Comparison of ENCODE assay signal across 8 cellular contexts in the genomic region with DNA sequence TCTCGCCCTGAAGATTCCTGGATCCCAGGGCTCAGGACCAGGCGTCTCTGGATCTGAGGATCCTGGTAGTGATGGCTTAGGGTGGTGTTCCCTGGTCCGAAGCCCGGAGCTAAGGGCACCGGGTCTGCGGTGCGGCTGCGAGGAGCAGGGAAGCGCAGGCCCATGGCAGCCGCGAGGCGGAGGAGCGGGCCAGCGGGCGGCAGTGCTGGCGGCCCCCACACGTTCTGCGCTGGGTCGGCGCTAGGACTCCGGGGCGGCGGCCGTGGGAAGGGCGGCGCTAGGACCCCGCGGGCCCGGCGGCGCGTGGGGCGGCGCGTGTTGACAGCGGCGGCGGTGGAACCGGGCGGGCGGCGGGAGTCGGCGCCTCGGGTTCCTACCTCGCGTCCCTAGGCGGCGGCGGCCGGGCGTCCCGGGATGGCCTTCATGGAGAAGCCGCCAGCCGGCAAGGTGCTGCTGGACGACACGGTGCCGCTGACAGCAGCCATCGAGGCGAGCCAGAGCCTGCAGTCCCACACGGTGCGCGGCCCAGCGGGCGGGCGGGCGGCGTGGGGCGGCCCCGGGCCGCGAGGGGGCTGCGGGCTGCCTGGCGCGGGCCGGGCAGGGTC. TPM values are rescaled to one million over a fixed set of nuclear protein-coding genes. Genes with fewer than 3 reads are reported as not detected.
DNase-seq lines count a peak whose midpoint lies in the region; ATAC-seq, FAIRE-seq and TF ChIP-seq lines count a peak whose summit lies in the region.

Gene PXK, plus strand, starts transcription at position 318 of the 605 bp plus-strand sequence. Its CDS starts 97 bp downstream, at position 415.

- dilution Hi-C loops in keratinocyte (cut with MboI; ENCODE audit: extremely low pct_ligation_motif_present, low sequenced_read_pairs) = no loop called here

- H3K9ac ChIP-seq in keratinocyte (ENCODE audit: control insufficient read depth, extremely low read depth, insufficient read depth, low read length) = peak within 1 kb of the TSS; percentile 70

- peak; percentile 38 for TF ChIP-seq CTCF in HFFc6 (IDR thresholded peaks at IDR 0.05)
- TF ChIP-seq CTCF in keratinocyte (optimal IDR thresholded peaks at IDR 0.05 in 1 of 3, IDR thresholded peaks at IDR 0.05 in 1 of 3, conservative IDR thresholded peaks at IDR 0.05 in 1 of 3; ENCODE audit: extremely low read depth in 1 of 3, insufficient read depth in 2 of 3, low read length in 3 of 3) = peak in 1 of 3 experiments; percentile 40

- H3K9me3 ChIP-seq in keratinocyte (ENCODE audit: control insufficient read depth, low read depth, low read length) = no peaks in the 10 kb centered on the region

- H3K4me3 Mint-ChIP-seq in HFFc6 = peak within 1 kb of the TSS; percentile 99

- H3K27me3 Mint-ChIP-seq in HFFc6 (ENCODE audit: insufficient read depth) = no peaks in the 10 kb centered on the region; the same call in 1 of the 2 replicates

- peaks cover 31% of the 10 kb centered on the region for H3K4me1 ChIP-seq in keratinocyte (ENCODE audit: control insufficient read depth, extremely low read depth, insufficient read depth, low read length)

- H4K20me1 ChIP-seq in keratinocyte (ENCODE audit: control insufficient read depth, extremely low read depth, insufficient read depth, low read length) = no peaks in the 10 kb centered on the region

- peak within 1 kb of the TSS; percentile 51 for H3K27ac ChIP-seq in keratinocyte (ENCODE audit: control insufficient read depth, insufficient read depth, low read length)

- ATAC-seq in GM18498 (IDR thresholded peaks at IDR 0.05; ENCODE audit: unreplicated experiment) = peak; percentile 92

- peaks cover 6% of the 10 kb centered on the region for H3K79me2 ChIP-seq in keratinocyte (ENCODE audit: control insufficient read depth, insufficient read depth, low read length)

- H3K27ac Mint-ChIP-seq in HFFc6 = peak within 1 kb of the TSS; percentile 79

- peaks cover 5% of the 10 kb centered on the region; the same call in 1 of the 2 replicates for H3K36me3 Mint-ChIP-seq in HFFc6 (ENCODE audit: low read depth)

- no peaks in the 10 kb centered on the region for H3K27me3 ChIP-seq in keratinocyte (ENCODE audit: control insufficient read depth, extremely low read depth, insufficient read depth, low read length)

- peak within 1 kb of the TSS; percentile 60 to 90 (median 86) for H3K4me3 ChIP-seq in keratinocyte (ENCODE audit: control insufficient read depth in 2 of 3, extremely low read depth in 1 of 3, insufficient read depth in 2 of 3, low read depth in 1 of 3, low read length in 3 of 3)

- H3K9me3 Mint-ChIP-seq in HFFc6 = no peaks in the 10 kb centered on the region

- peak within 1 kb of the TSS; percentile 77 for H2AFZ ChIP-seq in keratinocyte (ENCODE audit: control insufficient read depth, low read length)

- peaks cover 60% of the 10 kb centered on the region for H3K4me1 Mint-ChIP-seq in HFFc6 (ENCODE audit: low read depth)

- no peak for FAIRE-seq in keratinocyte (lab: Jason Lieb, UNC)

- H3K4me2 ChIP-seq in keratinocyte (ENCODE audit: control insufficient read depth, extremely low read depth, insufficient read depth, low read depth, low read length) = peak within 1 kb of the TSS; percentile 97

- DNase-seq in HFFc6 (peak; percentile 64), NCI-H1092 (lab: John Stamatoyannopoulos, UW) (peak; percentile 29), cerebellar nuclear complex (lab: John Stamatoyannopoulos, UW) (peak; percentile 4 to 35), keratinocyte (ENCODE audit: low read depth, low spot score) (no peak), OCI-M2 (lab: John Stamatoyannopoulos, UW; ENCODE audit: unreplicated experiment) (no peak)
- DNase-seq in activated CD4-positive, alpha-beta T cell treated with anti-CD3 and anti-CD28 coated beads for 24 hours (ENCODE audit: low read depth in 2 of 2) = peak; percentile 60
- DNase-seq in stimulated activated CD4-positive, alpha-beta T cell treated with anti-CD3 and anti-CD28 coated beads, Interleukin-12 subunit alpha, Interleukin-12 subunit beta, amount 100 ng/mL, for 48 hours (ENCODE audit: low read depth in 2 of 3, low spot score in 1 of 3) = peak; percentile 55 to 77 (median 69)

- H3K36me3 ChIP-seq in keratinocyte (ENCODE audit: control insufficient read depth in 2 of 2, extremely low read depth in 1 of 2, insufficient read depth in 2 of 2, low read length in 2 of 2) = peaks cover 0 to 5% of the 10 kb centered on the region in 2 experiments

- no peaks in the 10 kb centered on the region for H3K9me1 ChIP-seq in keratinocyte (ENCODE audit: control insufficient read depth, extremely low read depth, insufficient read depth, low read length)

RNA-seq across cellular contexts. Expression of gene PXK, which starts in this region (rescaled TPM):
- total RNA-seq in HFFc6 (2021; fragmentation: NEBNext Ultra II Directional; extraction: Animal tissue kit (Norgen Biotek cat#: 25700)) = 10 to 100 TPM; 16.3 to 25.1 (median 21.1) TPM
- polyA plus RNA-seq in keratinocyte = 9.2 to 12.9 TPM (median 12.2 TPM) in 3 replicates
- polyA plus RNA-seq in keratinocyte (2011; ENCODE audit: low read depth) = 11.9 TPM
- 10.4 and 15.0 TPM in 2 replicates for polyA plus RNA-seq in keratinocyte (2011; cell fraction: cytosol; rRNA removed)
- 14.8 and 15.1 TPM in 2 replicates for polyA plus RNA-seq in keratinocyte (2011; cell fraction: nucleus; rRNA removed)
- 9.1 and 13.2 TPM in 2 replicates for polyA plus RNA-seq in keratinocyte (2012; ENCODE audit: low replicate concordance)
- 4.5 to 12.9 TPM (median 8.1 TPM) in 3 replicates for polyA minus RNA-seq in keratinocyte
- polyA minus RNA-seq in keratinocyte (2011; cell fraction: cytosol; rRNA and poly(A)+ RNA removed) = 10.4 TPM
- polyA minus RNA-seq in keratinocyte (2011; cell fraction: nucleus; rRNA and poly(A)+ RNA removed) = 6.8 and 14.3 TPM in 2 replicates

Comparison
In these comparisons a context has a peak if more than half of its experiments do, and no peak if none do; other contexts are left out.
1. DNase-seq: peak in HFFc6 (single experiment), NCI-H1092 (single experiment), activated CD4-positive, alpha-beta T cell treated with anti-CD3 and anti-CD28 coated beads for 24 hours (2 of 2), cerebellar nuclear complex (2 of 2) and stimulated activated CD4-positive, alpha-beta T cell treated with anti-CD3 and anti-CD28 coated beads, Interleukin-12 subunit alpha, Interleukin-12 subunit beta, amount 100 ng/mL, for 48 hours (3 of 3); none in keratinocyte (single experiment) and OCI-M2 (single experiment).